ENCODE assay signal across 9 cellular contexts in genomic region chr1:185636848-185637247, GRCh38.
DNase-seq lines count a peak whose midpoint lies in the region; ATAC-seq and TF ChIP-seq lines count a peak whose summit lies in the region.
"Had no signal": no experiment of that assay in that cellular context is flagged by ENCODE, and none has a peak within 500 bp of the region (broad histone marks: within the 10 kb centered on the region; RNA-seq: fewer than 3 reads in every experiment).

No MANE protein-coding gene starts in this region.

- in situ Hi-C loops in GM13976 (cut with MboI; ENCODE audit: low sequenced_read_pairs, unreplicated experiment): no loop called here

- ATAC-seq in GM19438 (IDR thresholded peaks at IDR 0.05; ENCODE audit: low read depth, unreplicated experiment): peak; percentile 100
- ATAC-seq in HG03066 (IDR thresholded peaks at IDR 0.05; ENCODE audit: low read depth, unreplicated experiment): peak; percentile 99
- peak; percentile 97 to 98 for ATAC-seq in activated T-cell treated with anti-CD3 and anti-CD28 coated beads, Interleukin-2, amount 50 U/mL, for 72 hours (replicated peaks in 1 of 2)
- no peak for ATAC-seq in omental fat pad (ENCODE audit: low FRiP score)

- H3K9me3 Mint-ChIP-seq in activated T-cell treated with anti-CD3 and anti-CD28 coated beads, Interleukin-2, amount 50 U/mL, for 72 hours: peaks cover 6 to 13% of the 10 kb centered on the region in 2 donors

- H3K27me3 Mint-ChIP-seq in activated T-cell treated with anti-CD3 and anti-CD28 coated beads, Interleukin-2, amount 50 U/mL, for 72 hours (ENCODE audit: low read depth): no peaks in the 10 kb centered on the region

- H3K27ac Mint-ChIP-seq in activated T-cell treated with anti-CD3 and anti-CD28 coated beads, Interleukin-2, amount 50 U/mL, for 72 hours: peak overlapping the region; percentile 55

- TF ChIP-seq CTCF in GM13976 (IDR thresholded peaks at IDR 0.05; ENCODE audit: borderline replicate concordance, control extremely low read depth, extremely low read depth, insufficient read depth, missing control alignments): no peak
- TF ChIP-seq CTCF in omental fat pad (IDR thresholded peaks at IDR 0.05): no peak

- peaks cover 15 to 28% of the 10 kb centered on the region in 2 donors for H3K36me3 Mint-ChIP-seq in activated T-cell treated with anti-CD3 and anti-CD28 coated beads, Interleukin-2, amount 50 U/mL, for 72 hours (ENCODE audit: insufficient read depth in 2 of 2)

- DNase-seq in GM13976 (ENCODE audit: low spot score) (peak; percentile 62), HUDEP-2 (lab: John Stamatoyannopoulos, UW; ENCODE audit: unreplicated experiment in 76 of 76) (no peak), HuH-7 (ENCODE audit: low spot score) (no peak), omental fat pad (ENCODE audit: low spot score) (no peak), amniotic stem cell (lab: John Stamatoyannopoulos, UW) (no peak)
- DNase-seq in activated T-cell treated with anti-CD3 and anti-CD28 coated beads, Interleukin-2, amount 50 U/mL, for 72 hours: peak; percentile 70 to 78

- H3K4me1 Mint-ChIP-seq in activated T-cell treated with anti-CD3 and anti-CD28 coated beads, Interleukin-2, amount 50 U/mL, for 72 hours (ENCODE audit: low read depth): peaks cover 18% of the 10 kb centered on the region
- H3K4me1 Mint-ChIP-seq: central memory CD8-positive, alpha-beta T cell had no signal

- H3K4me3 Mint-ChIP-seq in activated T-cell treated with anti-CD3 and anti-CD28 coated beads, Interleukin-2, amount 50 U/mL, for 72 hours: peak overlapping the region; percentile 23 to 53
- H3K4me3 Mint-ChIP-seq: central memory CD8-positive, alpha-beta T cell had no signal

Comparison
In these comparisons a context has a peak if more than half of its experiments do, and no peak if none do; other contexts are left out.
1. DNase-seq: peak in GM13976 (single experiment) and activated T-cell treated with anti-CD3 and anti-CD28 coated beads, Interleukin-2, amount 50 U/mL, for 72 hours (2 of 2); none in HUDEP-2 (0 of 76), HuH-7 (single experiment), omental fat pad (single experiment) and amniotic stem cell (single experiment).